25 cellular contexts compared by ENCODE assay signal in the genomic region with DNA sequence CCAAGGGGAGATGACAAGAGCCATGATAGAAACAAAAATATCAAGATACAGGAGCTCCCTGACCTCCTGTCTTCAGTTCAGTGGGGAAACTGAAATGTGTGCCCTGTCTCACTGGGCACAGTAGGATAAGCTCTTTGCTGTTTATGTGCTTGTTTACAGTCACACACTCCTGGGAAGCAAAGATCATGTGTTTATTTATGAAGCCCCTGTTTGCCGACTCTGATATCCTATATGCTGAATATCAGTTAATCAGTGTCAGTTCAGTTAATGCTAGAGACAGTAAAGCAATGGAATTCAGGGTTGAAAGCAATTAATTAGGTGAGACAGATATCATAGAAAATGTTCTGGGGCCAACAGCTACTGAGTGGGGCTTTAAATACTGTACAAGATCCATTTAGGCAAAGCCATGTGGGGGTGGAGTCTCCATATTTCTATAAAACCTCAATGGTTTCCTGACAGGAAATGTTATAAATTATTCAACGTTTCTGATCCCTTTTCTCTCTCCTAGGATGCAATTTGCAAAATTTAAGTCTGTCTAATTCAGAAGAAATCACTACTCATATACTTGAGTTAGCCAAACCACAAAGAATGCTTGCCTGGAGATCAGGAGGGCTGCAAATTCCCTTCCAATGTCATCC.
"Had no signal": no experiment of that assay in that cellular context is flagged by ENCODE, and none has a peak within 500 bp of the region (broad histone marks: within the 10 kb centered on the region; RNA-seq: fewer than 3 reads in every experiment).

No MANE protein-coding gene starts in this region.

- H3K27me3 Mint-ChIP-seq: effector memory CD8-positive, alpha-beta T cell had no signal

- ATAC-seq: effector memory CD8-positive, alpha-beta T cell; left ventricle myocardium superior; lower lobe of right lung; naive thymus-derived CD8-positive, alpha-beta T cell; sciatic nerve had no signal

- H3K36me3 Mint-ChIP-seq: naive thymus-derived CD8-positive, alpha-beta T cell had no signal

- FAIRE-seq: endometrium, frontal cortex, keratinocyte had no signal

- H3K4me1 ChIP-seq: esophagus squamous epithelium, lower lobe of right lung, prostate gland, right atrium auricular region, stomach, thyroid gland, vagina had no signal

- H3K4me3 ChIP-seq: esophagus squamous epithelium, lower lobe of right lung, prostate gland, right atrium auricular region, smooth muscle cell, stomach, thyroid gland, vagina had no signal

- H3K9me3 ChIP-seq: esophagus squamous epithelium, lower lobe of right lung, prostate gland, right atrium auricular region, stomach, thyroid gland, vagina had no signal

- H3K27ac ChIP-seq: esophagus squamous epithelium, lower lobe of right lung, prostate gland, right atrium auricular region, stomach, thyroid gland, vagina had no signal

- H3K27me3 ChIP-seq: esophagus squamous epithelium, right atrium auricular region, stomach, thyroid gland, vagina had no signal

- H3K27ac Mint-ChIP-seq: effector memory CD8-positive, alpha-beta T cell; nephron progenitor cell had no signal

- DNase-seq: effector memory CD8-positive, alpha-beta T cell; erythroblast; esophagus squamous epithelium; hypothalamus; left ventricle myocardium superior; lower lobe of right lung; naive thymus-derived CD8-positive, alpha-beta T cell; nephron progenitor cell; nucleus accumbens; stimulated activated CD4-positive, alpha-beta T cell treated with anti-CD3 and anti-CD28 coated beads, Interleukin-12 subunit alpha, Interleukin-12 subunit beta, amount 100 ng/mL, for 4 hours; stimulated activated CD4-positive, alpha-beta T cell treated with anti-CD3 and anti-CD28 coated beads, Interleukin-1b, Interleukin-23, amount 100 ng/mL, for 48 hours; stimulated activated CD4-positive, alpha-beta T cell treated with anti-CD3 and anti-CD28 coated beads, Interleukin-4, amount 100 ng/mL, for 1 hour; stimulated activated CD8-positive, alpha-beta memory T cell treated with anti-CD3 and anti-CD28 coated beads, Interleukin-4, amount 100 ng/mL, for 48 hours; stimulated activated naive CD4-positive, alpha-beta T cell treated with Interleukin-2 at 50 U/mL for 16 hours; stomach; thyroid gland; trophoblast cell had no signal

- H3K36me3 ChIP-seq: esophagus squamous epithelium, lower lobe of right lung, prostate gland, right atrium auricular region, stomach, thyroid gland, vagina had no signal

- H3K4me3 Mint-ChIP-seq: effector memory CD8-positive, alpha-beta T cell; naive thymus-derived CD8-positive, alpha-beta T cell; nephron progenitor cell had no signal
